In genomic region chr7:107613439-107613838, GRCh38 we compare ENCODE assay signal across 1 cellular context.
TF ChIP-seq lines count a peak whose summit lies in the region.

No MANE protein-coding gene starts in this region.

TF ChIP-seq in HepG2, 621 proteins besides CTCF, POLR2A, EP300 and RAD21:
- TF ChIP-seq MAFK (conservative IDR thresholded peaks at IDR 0.05 in 1 of 2, IDR thresholded peaks at IDR 0.05 in 1 of 2; ENCODE audit: low read length in 2 of 2) = peak in 1 of 2 experiments; percentile 61; a peak in 3 of 4 replicates
- no peak for TF ChIP-seq RCOR2 (CRISPR knock-in tag; IDR thresholded peaks at IDR 0.05)
- TF ChIP-seq, protein P1, sequence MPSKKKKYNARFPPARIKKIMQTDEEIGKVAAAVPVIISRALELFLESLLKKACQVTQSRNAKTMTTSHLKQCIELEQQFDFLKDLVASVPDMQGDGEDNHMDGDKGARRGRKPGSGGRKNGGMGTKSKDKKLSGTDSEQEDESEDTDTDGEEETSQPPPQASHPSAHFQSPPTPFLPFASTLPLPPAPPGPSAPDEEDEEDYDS (CRISPR knock-in tag; IDR thresholded peaks at IDR 0.05) = no peak
- TF ChIP-seq MAFF (IDR thresholded peaks at IDR 0.05; ENCODE audit: low read depth, low read length) = 0 out of 2 replicates have a peak, but pooled peaks have one; percentile 39
- TF ChIP-seq ZNF839 (CRISPR knock-in tag; IDR thresholded peaks at IDR 0.05; ENCODE audit: borderline replicate concordance) = no peak
- TF ChIP-seq, protein P2, sequence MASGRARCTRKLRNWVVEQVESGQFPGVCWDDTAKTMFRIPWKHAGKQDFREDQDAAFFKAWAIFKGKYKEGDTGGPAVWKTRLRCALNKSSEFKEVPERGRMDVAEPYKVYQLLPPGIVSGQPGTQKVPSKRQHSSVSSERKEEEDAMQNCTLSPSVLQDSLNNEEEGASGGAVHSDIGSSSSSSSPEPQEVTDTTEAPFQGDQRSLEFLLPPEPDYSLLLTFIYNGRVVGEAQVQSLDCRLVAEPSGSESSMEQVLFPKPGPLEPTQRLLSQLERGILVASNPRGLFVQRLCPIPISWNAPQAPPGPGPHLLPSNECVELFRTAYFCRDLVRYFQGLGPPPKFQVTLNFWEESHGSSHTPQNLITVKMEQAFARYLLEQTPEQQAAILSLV (CRISPR knock-in tag; IDR thresholded peaks at IDR 0.05; ENCODE audit: borderline replicate concordance) = no peak
